Comparison of ENCODE assay signal across 2 cellular contexts in genomic region chr5:1750469-1750868, GRCh38.
TF ChIP-seq lines count a peak whose summit lies in the region.

No MANE protein-coding gene starts in this region.

TF ChIP-seq in WTC11, 78 proteins besides CTCF, POLR2A, EP300 and RAD21:
- TF ChIP-seq ESRRA (CRISPR knock-in tag; IDR thresholded peaks at IDR 0.05; ENCODE audit: borderline replicate concordance): no peak
- no peak for TF ChIP-seq OVOL2 (CRISPR knock-in tag; IDR thresholded peaks at IDR 0.05; ENCODE audit: borderline replicate concordance)
- TF ChIP-seq CREM (CRISPR knock-in tag; IDR thresholded peaks at IDR 0.05): no peak
- TF ChIP-seq ZNF219 (CRISPR knock-in tag; IDR thresholded peaks at IDR 0.05; ENCODE audit: borderline replicate concordance): no peak
- TF ChIP-seq NR2C2 (CRISPR knock-in tag; IDR thresholded peaks at IDR 0.05): no peak

TF ChIP-seq in HepG2, 621 proteins besides CTCF, POLR2A, EP300 and RAD21:
- TF ChIP-seq NCOA5 (CRISPR knock-in tag; IDR thresholded peaks at IDR 0.05) (no peak), ZNF841 (CRISPR knock-in tag; IDR thresholded peaks at IDR 0.05; ENCODE audit: borderline replicate concordance) (no peak), CREB1 (IDR thresholded peaks at IDR 0.05) (0 out of 2 replicates have a peak, but pooled peaks have one; percentile 23), CREB1 (CRISPR knock-in tag; IDR thresholded peaks at IDR 0.05) (no peak), MNT (IDR thresholded peaks at IDR 0.05) (peak; percentile 41; the same call in 1 of the 2 replicates), SOX6 (IDR thresholded peaks at IDR 0.05) (no peak), SOX6 (CRISPR knock-in tag; IDR thresholded peaks at IDR 0.05) (no peak), ZNF350 (CRISPR knock-in tag; IDR thresholded peaks at IDR 0.05; ENCODE audit: borderline replicate concordance, low read depth) (no peak)
